ENCODE assay signal across 31 cellular contexts in the genomic region with DNA sequence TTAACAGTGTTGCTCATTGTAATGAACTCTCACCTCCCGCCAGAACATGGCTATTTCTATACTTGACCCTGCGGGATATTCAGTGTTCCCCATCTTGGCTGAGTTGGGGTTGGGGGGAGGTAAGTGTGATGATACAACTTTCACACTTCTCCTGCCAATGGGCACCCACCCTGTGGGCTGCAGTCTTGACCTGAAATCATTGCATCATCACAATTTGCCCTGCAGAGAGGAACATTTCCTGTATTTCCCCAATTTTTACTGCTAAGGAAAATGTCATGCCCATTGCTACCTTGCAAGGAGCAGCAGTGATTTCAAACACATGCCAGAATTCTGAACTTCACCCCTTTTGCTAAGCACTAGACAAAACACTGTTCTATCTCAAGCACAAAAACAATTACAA.
"Had no signal": no experiment of that assay in that cellular context is flagged by ENCODE, and none has a peak within 500 bp of the region (broad histone marks: within the 10 kb centered on the region; RNA-seq: fewer than 3 reads in every experiment).

No MANE protein-coding gene starts in this region.

- H3K9me3 ChIP-seq: ascending aorta, breast epithelium, colonic mucosa, esophagus squamous epithelium, gastroesophageal sphincter had no signal

- H3K4me1 ChIP-seq: ascending aorta, breast epithelium, colonic mucosa, esophagus squamous epithelium had no signal

- H3K4me3 ChIP-seq: ascending aorta, breast epithelium, cardiac muscle cell, colonic mucosa, esophagus squamous epithelium, gastroesophageal sphincter had no signal

- H3K27ac ChIP-seq: ascending aorta, breast epithelium, cardiac muscle cell, colonic mucosa, epithelial cell of prostate, esophagus squamous epithelium, gastroesophageal sphincter, WERI-Rb-1 had no signal

- DNase-seq: activated B cell treated with CpG ODN at 0.5 μM for 24 hours; activated CD4-positive, alpha-beta T cell treated with anti-CD3 and anti-CD28 coated beads for 48 hours; activated CD4-positive, alpha-beta T cell treated with anti-CD3 and anti-CD28 coated beads, Interleukin-2, amount 50 U/mL, for 1 hour; activated CD4-positive, alpha-beta T cell treated with anti-CD3 and anti-CD28 coated beads, Interleukin-2, amount 50 U/mL, for 48 hours; activated CD8-positive, alpha-beta T cell treated with anti-CD3 and anti-CD28 coated beads for 36 hours; activated gamma-delta T cell; activated naive CD4-positive, alpha-beta T cell; activated naive CD4-positive, alpha-beta T cell treated with anti-CD3 and anti-CD28 coated beads, Interleukin-2, amount 10 ng/mL, durations not matched to agents 7 days and 5 days; activated naive CD8-positive, alpha-beta T cell treated with anti-CD3 and anti-CD28 coated beads, Interleukin-2, amount 10 ng/mL, durations not matched to agents 7 days and 5 days; activated T-cell treated with anti-CD3 and anti-CD28 coated beads for 4 hours; activated T-cell treated with anti-CD3 and anti-CD28 coated beads, Interleukin-2, amount 50 U/mL, for 24 hours; activated T-cell treated with anti-CD3 and anti-CD28 coated beads, Interleukin-2, amount 50 U/mL, for 72 hours; central memory CD4-positive, alpha-beta T cell; cerebellar nuclear complex; colonic mucosa; effector CD8-positive, alpha-beta T cell; esophagus squamous epithelium; foreskin melanocyte; T-helper 1 cell; T-helper 17 cell; T1000 had no signal

- ATAC-seq: activated CD4-positive, CD25-positive, alpha-beta regulatory T cell treated with anti-CD3 and anti-CD28 coated beads, Interleukin-2, amount 50 U/mL, for 24 hours; activated CD8-positive, alpha-beta T cell treated with anti-CD3 and anti-CD28 coated beads for 36 hours; activated naive CD4-positive, alpha-beta T cell treated with anti-CD3 and anti-CD28 coated beads, Interleukin-2, amount 50 U/mL, for 72 hours; activated T-cell treated with anti-CD3 and anti-CD28 coated beads, Interleukin-2, amount 50 U/mL, for 72 hours; gastroesophageal sphincter; T-helper 17 cell had no signal

- H3K36me3 ChIP-seq: ascending aorta, breast epithelium, cardiac muscle cell, colonic mucosa, esophagus squamous epithelium, gastroesophageal sphincter had no signal

- H3K27me3 ChIP-seq: ascending aorta, breast epithelium, cardiac muscle cell, colonic mucosa, esophagus squamous epithelium, gastroesophageal sphincter had no signal

- FAIRE-seq: endometrium, endothelial cell of umbilical vein had no signal
